13 cellular contexts compared by ENCODE assay signal in genomic region chr5:59489551-59489950, GRCh38.
"Had no signal": no experiment of that assay in that cellular context is flagged by ENCODE, and none has a peak within 500 bp of the region (broad histone marks: within the 10 kb centered on the region; RNA-seq: fewer than 3 reads in every experiment).

No MANE protein-coding gene starts in this region.

- H3K4me3 ChIP-seq: body of pancreas, coronary artery, tibial nerve had no signal

- H3K9me3 ChIP-seq: body of pancreas, tibial nerve had no signal

- H3K27ac ChIP-seq: body of pancreas, coronary artery had no signal

- ATAC-seq: activated CD8-positive, alpha-beta T cell treated with anti-CD3 and anti-CD28 coated beads, Interleukin-2, amount 10 ng/mL, durations not matched to agents 7 days and 5 days; activated T-cell treated with anti-CD3 and anti-CD28 coated beads, Interleukin-2, amount 50 U/mL, for 4 hours; body of pancreas; natural killer cell treated with Interleukin-12 subunit alpha and Interleukin-12 subunit beta and Interleukin-15 and Interleukin-18, amount 100 ng/mL, for 72 hours; stimulated activated naive CD8-positive, alpha-beta T cell treated with anti-CD3 and anti-CD28 coated beads, Interleukin-15, Interleukin-2, amounts not matched to agents 100 U/mL and 50 U/mL, for 24 hours had no signal

- H3K36me3 ChIP-seq: tibial nerve had no signal

- DNase-seq: activated CD4-positive, alpha-beta T cell treated with anti-CD3 and anti-CD28 coated beads, Interleukin-2, amount 10 ng/mL, durations not matched to agents 7 days and 5 days; activated CD8-positive, alpha-beta memory T cell treated with anti-CD3 and anti-CD28 coated beads, Interleukin-2, amount 50 U/mL, for 4 hours; activated CD8-positive, alpha-beta T cell treated with anti-CD3 and anti-CD28 coated beads, Interleukin-2, amount 10 ng/mL, durations not matched to agents 7 days and 5 days; activated naive CD4-positive, alpha-beta T cell treated with anti-CD3 and anti-CD28 coated beads for 36 hours; activated T-cell treated with anti-CD3 and anti-CD28 coated beads, Interleukin-2, amount 50 U/mL, for 4 hours; body of pancreas; central memory CD4-positive, alpha-beta T cell; erythroblast; immature natural killer cell; stimulated activated naive CD8-positive, alpha-beta T cell treated with anti-CD3 and anti-CD28 coated beads, Interleukin-15, Interleukin-2, amounts not matched to agents 100 U/mL and 50 U/mL, for 24 hours had no signal
